Comparison of ENCODE assay signal across 23 cellular contexts in genomic region chr11:64541131-64541530, GRCh38. TPM values are rescaled to one million over a fixed set of nuclear protein-coding genes. Genes with fewer than 3 reads are reported as not detected.
"Had no signal": no experiment of that assay in that cellular context is flagged by ENCODE, and none has a peak within 500 bp of the region (broad histone marks: within the 10 kb centered on the region; RNA-seq: fewer than 3 reads in every experiment).

No MANE protein-coding gene starts in this region.

- ATAC-seq: Panc1, PC-3, SK-N-SH treated with all-trans-retinoic acid at 6 μM for 48 hours had no signal

- DNase-seq: Karpas-422, KG1, MM.1S, NCI-H1105, NCI-H1417, NCI-H1436 treated with DMSO at 0.1 percent for 48 hours, NCI-H1694, NCI-H187 treated with DMSO at 0.1 percent for 48 hours, NCI-H2029 treated with DMSO at 0.1 percent for 48 hours, NCI-H2227 treated with DMSO at 0.1 percent for 48 hours, NCI-H446, NCI-H510A, NCI-H524 treated with DMSO at 0.1 percent for 48 hours, NCI-H69, NCI-H774, PC-3, Right ventricle myocardium superior, T-helper 1 cell had no signal

RNA-seq across cellular contexts. Expression of gene SLC22A11, which starts 14.6 kb away (rescaled TPM):
- total RNA-seq: M059J, PC-3, Right ventricle myocardium superior, RPMI7951 had no signal

RNA-seq across cellular contexts. Expression of gene SLC22A12, which starts 49.9 kb away (rescaled TPM):
- total RNA-seq: HT-29, M059J, PC-3, Right ventricle myocardium superior, RPMI7951 had no signal
